In the genomic region with DNA sequence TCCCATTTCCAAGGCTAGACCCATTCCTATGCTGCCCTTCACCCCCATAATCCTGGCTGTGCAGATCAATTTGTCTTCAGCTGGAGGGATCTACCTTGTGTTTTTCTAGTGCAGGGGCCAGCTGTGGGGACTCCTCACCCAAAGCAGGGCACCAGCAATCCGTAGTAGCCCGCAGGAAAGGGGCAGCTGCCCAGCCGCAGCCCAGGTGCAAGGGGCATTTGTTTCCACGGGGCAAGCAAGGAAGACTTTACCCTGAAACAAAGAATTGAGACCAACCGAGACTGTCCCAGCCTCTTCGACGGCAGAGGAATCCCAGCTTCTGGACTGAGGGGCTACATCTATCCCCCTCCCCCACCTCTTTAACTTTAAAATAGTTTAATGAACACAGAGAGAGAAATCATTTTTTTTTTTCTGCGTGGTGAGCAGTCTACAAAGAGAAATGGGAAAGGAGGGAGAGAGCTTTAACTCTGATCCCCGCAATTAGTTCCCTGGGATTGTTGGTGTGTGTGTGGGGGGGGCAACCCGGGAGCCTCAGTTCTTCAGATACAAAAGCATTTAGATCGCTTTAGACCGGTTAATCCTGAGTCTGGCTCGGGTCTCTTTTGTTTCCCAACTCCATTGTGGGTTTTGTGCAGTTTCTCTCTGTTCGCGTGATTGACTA, we compare ENCODE assay signal across 14 cellular contexts. TPM values are rescaled to one million over a fixed set of nuclear protein-coding genes. Genes with fewer than 3 reads are reported as not detected.
DNase-seq lines count a peak whose midpoint lies in the region; ATAC-seq and TF ChIP-seq lines count a peak whose summit lies in the region.
"Had no signal": no experiment of that assay in that cellular context is flagged by ENCODE, and none has a peak within 500 bp of the region (broad histone marks: within the 10 kb centered on the region; RNA-seq: fewer than 3 reads in every experiment).

No MANE protein-coding gene starts in this region.

- H3K4me3 Mint-ChIP-seq in CD4-positive, alpha-beta T cell, result peak overlapping the region; percentile 62
- peak overlapping the region; percentile 78 for H3K4me3 Mint-ChIP-seq in activated naive CD8-positive, alpha-beta T cell
- peak overlapping the region; percentile 57 to 91 (median 81) for H3K4me3 Mint-ChIP-seq in naive B cell

- CTCF ChIA-PET in CD4-positive, alpha-beta T cell (lab: Charles Lee), result no interaction called here

- ATAC-seq in CD4-positive, alpha-beta T cell (ENCODE audit: poor library complexity), result no peak
- no peak for ATAC-seq in naive B cell (ENCODE audit: low read depth in 2 of 2)

- no peak overlapping the region for H3K27ac Mint-ChIP-seq in CD4-positive, alpha-beta T cell
- H3K27ac Mint-ChIP-seq in activated naive CD8-positive, alpha-beta T cell, result no peak overlapping the region
- H3K27ac Mint-ChIP-seq in naive B cell, result peak overlapping the region in 1 of 6 donors; percentile 1

- peaks cover 34% of the 10 kb centered on the region for H3K4me1 Mint-ChIP-seq in CD4-positive, alpha-beta T cell (ENCODE audit: low read depth)
- peaks cover 39% of the 10 kb centered on the region for H3K4me1 Mint-ChIP-seq in activated naive CD8-positive, alpha-beta T cell (ENCODE audit: low read depth)
- H3K4me1 Mint-ChIP-seq in naive B cell, result peaks cover 30 to 43% (median 40%) of the 10 kb centered on the region in 3 donors

- H3K27ac ChIP-seq in CD4-positive, alpha-beta T cell (ENCODE audit: low read depth, low read length), result no peak overlapping the region
- H3K27ac ChIP-seq: adrenal gland had no signal

- H3K36me3 ChIP-seq in GM06990 (ENCODE audit: control insufficient read depth, insufficient read depth, low read length), result no peaks in the 10 kb centered on the region
- H3K36me3 ChIP-seq: adrenal gland had no signal

- H3K27me3 ChIP-seq in CD4-positive, alpha-beta T cell (ENCODE audit: control insufficient read depth, insufficient read depth, low read length), result peaks cover 91% of the 10 kb centered on the region
- no peaks in the 10 kb centered on the region; the same call in 1 of the 2 replicates for H3K27me3 ChIP-seq in GM06990 (replicated peaks; ENCODE audit: control insufficient read depth, insufficient read depth, low read length)

- H3K9me3 Mint-ChIP-seq in CD4-positive, alpha-beta T cell, result no peaks in the 10 kb centered on the region
- no peaks in the 10 kb centered on the region for H3K9me3 Mint-ChIP-seq in activated naive CD8-positive, alpha-beta T cell (ENCODE audit: low read depth)
- peaks cover 0 to 12% (median 0%) of the 10 kb centered on the region in 7 donors for H3K9me3 Mint-ChIP-seq in naive B cell

- H3K36me3 Mint-ChIP-seq in CD4-positive, alpha-beta T cell (ENCODE audit: low read depth), result no peaks in the 10 kb centered on the region
- H3K36me3 Mint-ChIP-seq in activated naive CD8-positive, alpha-beta T cell, result no peaks in the 10 kb centered on the region
- peaks cover 0 to 17% of the 10 kb centered on the region in 2 donors for H3K36me3 Mint-ChIP-seq in naive B cell

- H3K9me3 ChIP-seq in CD4-positive, alpha-beta T cell (ENCODE audit: control insufficient read depth, low read length), result no peaks in the 10 kb centered on the region
- H3K9me3 ChIP-seq: adrenal gland had no signal

- POLR2A ChIA-PET in CD4-positive, alpha-beta T cell (lab: Charles Lee), result no interaction called here

- intact Hi-C loops in CD4-positive, alpha-beta T cell (cut with DNase I, micrococcal nuclease), result no loop called here

- DNase-seq in CD4-positive, alpha-beta T cell, result no peak
- DNase-seq in GM06990 (ENCODE audit: extremely low read depth, insufficient read length) (no peak), naive B cell (no peak), NCI-H345 (lab: John Stamatoyannopoulos, UW) (no peak), inferior parietal cortex (ENCODE audit: extremely low spot score) (no peak), dedifferentiated amniotic fluid mesenchymal stem cell (ENCODE audit: extremely low spot score) (no peak), HCEC 1CT (no peak)
- DNase-seq: adrenal gland, foreskin melanocyte, islet precursor cell, NCI-H1105, trophoblast cell had no signal

- no peak for TF ChIP-seq CTCF in CD4-positive, alpha-beta T cell (IDR thresholded peaks at IDR 0.05)
- TF ChIP-seq CTCF in GM06990 (IDR thresholded peaks at IDR 0.05; ENCODE audit: insufficient read depth, low read length, poor library complexity, severe bottlenecking), result no peak

- peak overlapping the region; percentile 52 for H3K4me3 ChIP-seq in GM06990 (replicated peaks; ENCODE audit: low read depth, low read length)

- peaks cover 92% of the 10 kb centered on the region for H3K27me3 Mint-ChIP-seq in CD4-positive, alpha-beta T cell
- H3K27me3 Mint-ChIP-seq in activated naive CD8-positive, alpha-beta T cell, result peaks cover 58% of the 10 kb centered on the region
- peaks cover 62 to 93% (median 90%) of the 10 kb centered on the region in 3 donors for H3K27me3 Mint-ChIP-seq in naive B cell

RNA-seq across cellular contexts. Expression of a gene that starts 10.7 kb away (rescaled TPM):
- total RNA-seq in CD4-positive, alpha-beta T cell, result under 1 TPM in 1 of 2 experiments, not detected in 1; 0.14 TPM
- under 1 TPM in 1 of 6 donors, not detected in 5; 0.27 TPM for polyA plus RNA-seq in naive B cell (ENCODE audit: low read depth in 6 of 6)
- total RNA-seq: HT1080 had no signal
